Comparison of ENCODE assay signal across 9 cellular contexts in the genomic region with DNA sequence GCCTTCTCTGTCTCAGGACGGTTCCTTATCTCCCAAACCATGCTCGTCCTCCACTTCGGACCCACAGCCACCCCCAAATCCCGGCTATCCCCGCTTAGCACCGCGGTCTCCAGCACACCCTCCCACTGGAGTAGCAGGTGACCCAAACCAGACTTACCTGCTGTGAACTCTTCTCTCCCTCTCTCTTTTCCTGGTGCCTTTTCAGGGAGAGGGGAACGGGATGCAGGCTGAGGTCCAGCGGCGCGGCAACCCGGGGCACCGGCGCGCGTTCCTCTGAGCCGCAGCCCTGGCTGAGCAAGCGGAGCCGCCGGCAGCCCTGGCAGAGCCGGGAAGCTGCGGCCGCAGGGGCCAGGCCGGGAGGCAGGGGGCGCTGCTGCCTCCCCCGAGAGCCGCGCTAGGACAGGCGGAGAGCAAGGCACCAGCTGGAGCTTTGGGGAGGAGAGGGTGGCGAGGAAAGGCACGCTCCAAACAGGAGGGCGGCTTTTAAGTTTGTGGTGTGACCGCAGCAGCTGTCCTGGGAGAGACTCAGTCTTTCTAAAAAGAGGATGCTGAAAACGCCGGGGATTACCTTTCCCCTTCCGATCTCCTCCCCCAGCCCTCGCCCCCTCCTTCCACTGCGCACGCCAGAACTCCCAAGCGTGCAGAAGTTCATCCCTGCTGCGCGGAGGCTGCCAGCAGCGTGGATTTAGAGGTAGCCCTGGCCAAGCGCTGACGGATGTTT. TPM values are rescaled to one million over a fixed set of nuclear protein-coding genes. Genes with fewer than 3 reads are reported as not detected.
DNase-seq lines count a peak whose midpoint lies in the region; ATAC-seq, FAIRE-seq and TF ChIP-seq lines count a peak whose summit lies in the region.
"Had no signal": no experiment of that assay in that cellular context is flagged by ENCODE, and none has a peak within 500 bp of the region (broad histone marks: within the 10 kb centered on the region; RNA-seq: fewer than 3 reads in every experiment).

A gene (minus strand): TSS at position 536 of the 721 bp plus-strand sequence. CDS start 65,165 bp downstream, outside the sequence.

- no peak for FAIRE-seq in K562 (lab: Jason Lieb, UNC)
- FAIRE-seq: colon had no signal

- TF ChIP-seq POLR2A in K562 (conservative IDR thresholded peaks at IDR 0.05): no peak

- POLR2A ChIA-PET in K562 (lab: Yijun Ruan, JAX): interaction anchor here (0.7 kb wide), 2 partner anchors 90 to 714 kb away, joined by 3 read pairs; no protein-coding TSS in a partner anchor

- no peaks in the 10 kb centered on the region for H3K9me1 ChIP-seq in K562 (ENCODE audit: control insufficient read depth, insufficient read depth, low read length)

- no peaks in the 10 kb centered on the region for H3K27me3 ChIP-seq in K562 (ENCODE audit: control insufficient read depth in 2 of 2, insufficient read depth in 2 of 2, low read length in 2 of 2)

- no peak for TF ChIP-seq EP300 in K562 (IDR thresholded peaks at IDR 0.05; ENCODE audit: low read length)

- 0 out of 6 replicates have a peak, but pooled peaks of 2 of the 3 experiments have one; percentile 6 to 13 for TF ChIP-seq CTCF in K562 (IDR thresholded peaks at IDR 0.05 in 2 of 3, conservative IDR thresholded peaks at IDR 0.05 in 1 of 3; ENCODE audit: insufficient read depth in 2 of 3, low read depth in 1 of 3, low read length in 3 of 3)

- in situ Hi-C loops in K562 (cut with MboI): no loop called here

- CTCF ChIA-PET in K562 (lab: Yijun Ruan, JAX; ENCODE audit: low intra/inter-chr PET ratio): no interaction called here

- ATAC-seq in GM19467 (IDR thresholded peaks at IDR 0.05; ENCODE audit: unreplicated experiment) (peak; percentile 96), HG03469 (IDR thresholded peaks at IDR 0.05; ENCODE audit: unreplicated experiment) (peak; percentile 85), K562 (peak; percentile 81)

- no peaks in the 10 kb centered on the region for H4K20me1 ChIP-seq in K562 (replicated peaks; ENCODE audit: control insufficient read depth, insufficient read depth, low read length)

- no peak within 1 kb of the TSS for H3K4me2 ChIP-seq in K562 (ENCODE audit: insufficient read depth, low read length)

- H2AFZ ChIP-seq in K562 (ENCODE audit: low read depth, low read length): no peak within 1 kb of the TSS

- no peaks in the 10 kb centered on the region; a peak in 1 of 5 replicates for H3K4me1 ChIP-seq in K562 (replicated peaks in 1 of 2; ENCODE audit: control insufficient read depth in 2 of 2, insufficient read depth in 2 of 2, low read length in 2 of 2)

- WGBS in K562 (ENCODE audit: insufficient coverage, low coverage, missing lambda C conversion rate): 9% methylated on average over 40 of the region's 45 CpGs

- H3K36me3 ChIP-seq in K562 (ENCODE audit: control insufficient read depth, insufficient read depth, low read length): no peaks in the 10 kb centered on the region

- intact Hi-C loops in K562 (cut with micrococcal nuclease): no loop called here

- H3K9me3 ChIP-seq in K562 (replicated peaks; ENCODE audit: control insufficient read depth, insufficient read depth, low read depth, low read length): no peaks in the 10 kb centered on the region

- no peak within 1 kb of the TSS for H3K4me3 ChIP-seq in K562

- no TSS peak for BruUV-seq in K562 (replicated peaks; lab: Mats Ljungman, UMichigan)

- H3K9ac ChIP-seq in K562 (ENCODE audit: insufficient read depth in 1 of 2, low read depth in 2 of 2, low read length in 2 of 2): no peak within 1 kb of the TSS

- no peaks in the 10 kb centered on the region for H3K79me2 ChIP-seq in K562 (ENCODE audit: control insufficient read depth, insufficient read depth, low read length)

- no peak within 1 kb of the TSS for H3K27ac ChIP-seq in K562 (ENCODE audit: extremely low read depth, low read depth, low read length)

- peak in 1 of 2 experiments; percentile 24; a peak in 2 of 4 replicates for TF ChIP-seq RAD21 in K562 (CRISPR knock-in tag; conservative IDR thresholded peaks at IDR 0.05 in 1 of 2, IDR thresholded peaks at IDR 0.05 in 1 of 2)

- DNase-seq in EH (ENCODE audit: low read depth) (peak; percentile 86), NCI-H82 (lab: John Stamatoyannopoulos, UW) (peak; percentile 88), K562 (ENCODE audit: extremely low read depth in 1 of 4, low spot score in 3 of 4) (peak in 3 of 4 experiments; percentile 7 to 13 (median 12)), iPS DF 19.7 (ENCODE audit: low read depth, low spot score) (peak; percentile 50), retina (peak; percentile 95), SW480 (ENCODE audit: low spot score) (no peak)

TF ChIP-seq in K562, 482 proteins besides CTCF, POLR2A, EP300 and RAD21:
- TF ChIP-seq ZNF644 (tag; IDR thresholded peaks at IDR 0.05; ENCODE audit: low read depth): no peak
- TF ChIP-seq, protein P1, sequence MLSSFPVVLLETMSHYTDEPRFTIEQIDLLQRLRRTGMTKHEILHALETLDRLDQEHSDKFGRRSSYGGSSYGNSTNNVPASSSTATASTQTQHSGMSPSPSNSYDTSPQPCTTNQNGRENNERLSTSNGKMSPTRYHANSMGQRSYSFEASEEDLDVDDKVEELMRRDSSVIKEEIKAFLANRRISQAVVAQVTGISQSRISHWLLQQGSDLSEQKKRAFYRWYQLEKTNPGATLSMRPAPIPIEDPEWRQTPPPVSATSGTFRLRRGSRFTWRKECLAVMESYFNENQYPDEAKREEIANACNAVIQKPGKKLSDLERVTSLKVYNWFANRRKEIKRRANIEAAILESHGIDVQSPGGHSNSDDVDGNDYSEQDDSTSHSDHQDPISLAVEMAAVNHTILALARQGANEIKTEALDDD (IDR thresholded peaks at IDR 0.05): no peak
- TF ChIP-seq, protein P2, sequence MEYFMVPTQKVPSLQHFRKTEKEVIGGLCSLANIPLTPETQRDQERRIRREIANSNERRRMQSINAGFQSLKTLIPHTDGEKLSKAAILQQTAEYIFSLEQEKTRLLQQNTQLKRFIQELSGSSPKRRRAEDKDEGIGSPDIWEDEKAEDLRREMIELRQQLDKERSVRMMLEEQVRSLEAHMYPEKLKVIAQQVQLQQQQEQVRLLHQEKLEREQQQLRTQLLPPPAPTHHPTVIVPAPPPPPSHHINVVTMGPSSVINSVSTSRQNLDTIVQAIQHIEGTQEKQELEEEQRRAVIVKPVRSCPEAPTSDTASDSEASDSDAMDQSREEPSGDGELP (CRISPR knock-in tag; IDR thresholded peaks at IDR 0.05; ENCODE audit: borderline replicate concordance): peak; percentile 43; the same call in 1 of the 2 replicates

RNA-seq across cellular contexts. Expression of the gene that starts here (rescaled TPM):
- total RNA-seq in K562 (2011; cell fraction: chromatin; rRNA removed; ENCODE audit: low replicate concordance): 0.32 TPM in 1 of 2 replicates, not detected in the other
- total RNA-seq in K562 (2011; cell fraction: nucleolus; rRNA removed): not detected in 2 replicates
- not detected in 2 replicates for total RNA-seq in K562 (2011; cell fraction: nucleoplasm; rRNA removed)
- total RNA-seq in K562 (2014; rRNA removed) (not detected in 2 replicates), K562 (2014; rRNA removed; fragmentation: Illumina TruSeq; extraction: Trizol) (0.04 and 0.06 TPM in 2 replicates), K562 (2015; rRNA removed; fragmentation: Illumina TruSeq; extraction: Trizol) (0.04 and 0.11 TPM in 2 replicates), K562 (2021) (0.04 and 0.11 TPM in 2 replicates)
- polyA plus RNA-seq in K562 (2011; rRNA removed) (0.10 TPM in 1 of 2 replicates, not detected in the other), K562 (2014; fragmentation: Illumina TruSeq; extraction: Trizol) (0.01 and 0.03 TPM in 2 replicates), K562 (2014; fragmentation: Nextera tagmentation; extraction: Ambion mirVana) (under 1 TPM; 0.01 to 0.03 TPM), K562 (2014; rRNA removed) (0.05 TPM in 1 of 2 replicates, not detected in the other)
- polyA plus RNA-seq in K562 (2011; cell fraction: cytosol; rRNA removed): 0.04 TPM in 1 of 2 replicates, not detected in the other
- 0.07 TPM in 1 of 2 replicates, not detected in the other for polyA plus RNA-seq in K562 (2011; cell fraction: nucleus; rRNA removed)
- polyA plus RNA-seq in K562 (2012): 0.04 and 0.07 TPM in 2 replicates
- polyA minus RNA-seq in K562 (2011; rRNA and poly(A)+ RNA removed): not detected in 2 replicates
- not detected in 2 replicates for polyA minus RNA-seq in K562 (2011; cell fraction: cytosol; rRNA and poly(A)+ RNA removed)
- polyA minus RNA-seq in K562 (2011; cell fraction: nucleus; rRNA and poly(A)+ RNA removed): not detected in 2 replicates

Comparison
In these comparisons a context has a peak if more than half of its experiments do, and no peak if none do; other contexts are left out.
1. Peak in DNase-seq and ATAC-seq in K562; RNA of the gene not detected or under 1 TPM.